ENCODE assay signal across 8 cellular contexts in the genomic region with DNA sequence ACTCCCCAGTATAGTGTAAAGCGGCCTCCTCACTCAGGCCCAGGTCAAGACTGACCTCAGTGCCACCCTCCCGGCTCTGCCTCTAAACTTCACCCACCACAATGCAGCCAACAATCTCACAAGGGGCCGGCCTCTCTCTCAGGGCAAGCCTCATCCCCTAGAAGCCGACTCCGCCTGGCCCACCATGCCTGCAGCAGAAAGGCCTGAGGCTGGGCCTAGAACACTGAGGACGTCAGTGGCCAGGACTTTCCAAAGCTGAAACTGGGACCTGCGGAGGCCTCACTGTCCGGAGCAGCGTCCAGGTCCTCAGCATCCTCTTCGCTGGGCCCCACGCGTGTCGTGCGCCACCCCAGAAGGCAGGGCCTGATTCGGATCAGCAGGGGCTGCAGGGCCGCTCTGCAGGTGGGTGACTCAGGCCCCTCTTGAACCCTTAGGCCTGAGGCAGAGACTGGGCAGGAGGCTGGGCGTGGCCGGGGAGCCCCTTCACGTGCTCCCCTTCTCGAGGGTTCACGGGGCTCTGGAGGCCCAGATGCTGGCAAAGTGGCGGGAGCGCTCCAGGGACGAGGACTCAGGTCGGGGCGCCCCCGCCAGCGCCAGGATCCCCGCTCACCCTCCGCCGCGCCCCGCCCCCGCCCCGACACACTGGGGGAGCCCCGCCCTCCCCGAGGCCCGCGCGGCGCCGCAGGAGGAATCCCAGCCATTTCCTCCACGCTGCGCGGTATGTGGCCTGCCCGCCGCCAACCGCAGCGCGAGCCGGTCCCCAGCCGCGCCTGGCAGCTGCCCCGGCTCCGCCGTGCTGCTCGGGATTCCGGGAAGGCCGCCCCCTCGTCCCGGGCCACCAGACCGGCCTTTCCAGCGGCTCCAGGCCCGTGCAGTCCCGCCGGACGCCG.
A peak's percentile ranks its signal among the peaks of the same experiment; 100 is the strongest.
DNase-seq lines count a peak whose midpoint lies in the region; ATAC-seq lines count a peak whose summit lies in the region.

No MANE protein-coding gene starts in this region.

- no peak for ATAC-seq in GM21367 (IDR thresholded peaks at IDR 0.05; ENCODE audit: unreplicated experiment)
- ATAC-seq in GM19328 (IDR thresholded peaks at IDR 0.05; ENCODE audit: unreplicated experiment) = no peak

- intact Hi-C loops in posterior cingulate gyrus (cut with DNase I) = no loop called here

- peak; percentile 85 for DNase-seq in DMS 273 (lab: John Stamatoyannopoulos, UW; ENCODE audit: unreplicated experiment)
- no peak for DNase-seq in DMS 273 treated with DMSO at 0.1 percent for 48 hours (lab: John Stamatoyannopoulos, UW)
- DNase-seq in activated effector memory CD4-positive, alpha-beta T cell treated with anti-CD3 and anti-CD28 coated beads, Interleukin-2, amount 50 U/mL, for 16 hours = peak; percentile 88
- peak; percentile 49 for DNase-seq in germinal center (ENCODE audit: low spot score)
- DNase-seq in posterior cingulate gyrus = peak in 7 of 10 donors; percentile 31 to 94 (median 50)
- no peak for DNase-seq in NCI-H1436 (lab: John Stamatoyannopoulos, UW)

Comparison
In these comparisons a context has a peak if more than half of its experiments do, and no peak if none do; other contexts are left out.
1. DNase-seq: peak in DMS 273 (single experiment), activated effector memory CD4-positive, alpha-beta T cell treated with anti-CD3 and anti-CD28 coated beads, Interleukin-2, amount 50 U/mL, for 16 hours (single experiment), germinal center (single experiment) and posterior cingulate gyrus (7 of 10); none in DMS 273 treated with DMSO at 0.1 percent for 48 hours (single experiment) and NCI-H1436 (single experiment).